ENCODE assay signal across 9 cellular contexts in genomic region chrX:13051529-13052172, GRCh38. TPM values are rescaled to one million over a fixed set of nuclear protein-coding genes. Genes with fewer than 3 reads are reported as not detected.
DNase-seq lines count a peak whose midpoint lies in the region; ATAC-seq, FAIRE-seq and TF ChIP-seq lines count a peak whose summit lies in the region.
"Had no signal": no experiment of that assay in that cellular context is flagged by ENCODE, and none has a peak within 500 bp of the region (broad histone marks: within the 10 kb centered on the region; RNA-seq: fewer than 3 reads in every experiment).

No MANE protein-coding gene starts in this region.

- H3K4me3 Mint-ChIP-seq in T-helper 2 cell treated with Interferon-gamma antibody and Interleukin-4, amounts not matched to agents 5 μg/mL and 100 μg/mL, for 36 hours, result peak overlapping the region; percentile 38
- H3K4me3 Mint-ChIP-seq in glutamatergic neuron (ENCODE audit: unreplicated experiment), result no peak overlapping the region

- H3K36me3 Mint-ChIP-seq in T-helper 2 cell treated with Interferon-gamma antibody and Interleukin-4, amounts not matched to agents 5 μg/mL and 100 μg/mL, for 36 hours (ENCODE audit: low read depth), result peaks cover 7% of the 10 kb centered on the region
- no peaks in the 10 kb centered on the region for H3K36me3 Mint-ChIP-seq in glutamatergic neuron (ENCODE audit: unreplicated experiment)

- peak overlapping the region; percentile 75 for H3K27ac Mint-ChIP-seq in T-helper 2 cell treated with Interferon-gamma antibody and Interleukin-4, amounts not matched to agents 5 μg/mL and 100 μg/mL, for 36 hours
- H3K27ac Mint-ChIP-seq in glutamatergic neuron (ENCODE audit: unreplicated experiment), result no peak overlapping the region

- ATAC-seq in GM18511 (IDR thresholded peaks at IDR 0.05; ENCODE audit: unreplicated experiment) (peak; percentile 79), GM21825 (IDR thresholded peaks at IDR 0.05; ENCODE audit: unreplicated experiment) (peak; percentile 66)

- peaks cover 32% of the 10 kb centered on the region for H3K4me1 Mint-ChIP-seq in T-helper 2 cell treated with Interferon-gamma antibody and Interleukin-4, amounts not matched to agents 5 μg/mL and 100 μg/mL, for 36 hours (ENCODE audit: low read depth)
- no peaks in the 10 kb centered on the region for H3K4me1 Mint-ChIP-seq in glutamatergic neuron (ENCODE audit: low read depth, unreplicated experiment)

- no peak for TF ChIP-seq CTCF in glutamatergic neuron (IDR thresholded peaks at IDR 0.05; ENCODE audit: partially characterized antibody, unreplicated experiment)

- DNase-seq in T-helper 2 cell treated with Interferon-gamma antibody and Interleukin-4, amounts not matched to agents 5 μg/mL and 100 μg/mL, for 36 hours (ENCODE audit: low spot score), result no peak
- DNase-seq in lung microvascular endothelial cell (ENCODE audit: low read depth in 2 of 2) (peak; percentile 86 to 93), glutamatergic neuron (no peak), RCC 7860 (ENCODE audit: low spot score) (no peak), hippocampal formation (lab: John Stamatoyannopoulos, UW) (no peak), UCSD-AML1 (lab: John Stamatoyannopoulos, UW; ENCODE audit: unreplicated experiment) (no peak)

- peaks cover 4% of the 10 kb centered on the region for H3K9me3 Mint-ChIP-seq in T-helper 2 cell treated with Interferon-gamma antibody and Interleukin-4, amounts not matched to agents 5 μg/mL and 100 μg/mL, for 36 hours
- no peaks in the 10 kb centered on the region for H3K9me3 Mint-ChIP-seq in glutamatergic neuron (ENCODE audit: unreplicated experiment)

- FAIRE-seq in RCC 7860 (lab: Jason Lieb, UNC), result no peak

- no peaks in the 10 kb centered on the region for H3K27me3 Mint-ChIP-seq in T-helper 2 cell treated with Interferon-gamma antibody and Interleukin-4, amounts not matched to agents 5 μg/mL and 100 μg/mL, for 36 hours (ENCODE audit: low read depth)
- no peaks in the 10 kb centered on the region for H3K27me3 Mint-ChIP-seq in glutamatergic neuron (ENCODE audit: unreplicated experiment)

RNA-seq across cellular contexts. Expression of gene FAM9C, which starts 7.2 kb away (rescaled TPM):
- under 0.01 TPM in 1 of 2 replicates, not detected in the other for total RNA-seq in lung microvascular endothelial cell
- total RNA-seq in glutamatergic neuron (ENCODE audit: unreplicated experiment), result not detected
- total RNA-seq: mononuclear cell had no signal

Comparison
In these comparisons a context has a peak if more than half of its experiments do, and no peak if none do; other contexts are left out.
1. DNase-seq: peak in lung microvascular endothelial cell (2 of 2); none in T-helper 2 cell treated with Interferon-gamma antibody and Interleukin-4, amounts not matched to agents 5 μg/mL and 100 μg/mL, for 36 hours (single experiment), glutamatergic neuron (single experiment), RCC 7860 (single experiment), hippocampal formation (0 of 2) and UCSD-AML1 (single experiment).